In genomic region chr1:16209847-16210407, GRCh38 we compare ENCODE assay signal across 1 cellular context.
TF ChIP-seq lines count a peak whose summit lies in the region.

No MANE protein-coding gene starts in this region.

TF ChIP-seq in HepG2, 621 proteins besides CTCF, POLR2A, EP300 and RAD21:
- TF ChIP-seq ZBTB46 (CRISPR knock-in tag; IDR thresholded peaks at IDR 0.05; ENCODE audit: borderline replicate concordance) (no peak), NFKBIZ (CRISPR knock-in tag; IDR thresholded peaks at IDR 0.05) (no peak), TFAP4 (IDR thresholded peaks at IDR 0.05; ENCODE audit: borderline replicate concordance, low read depth) (peak; percentile 28; the same call in 1 of the 2 replicates), PREB (CRISPR knock-in tag; IDR thresholded peaks at IDR 0.05) (no peak), GLI4 (CRISPR knock-in tag; IDR thresholded peaks at IDR 0.05; ENCODE audit: borderline replicate concordance) (no peak), HIVEP1 (CRISPR knock-in tag; IDR thresholded peaks at IDR 0.05) (peak; percentile 53; the same call in 1 of the 2 replicates), ZNF407 (CRISPR knock-in tag; IDR thresholded peaks at IDR 0.05; ENCODE audit: not compliant biosample characterization) (no peak), USF2 (IDR thresholded peaks at IDR 0.05; ENCODE audit: low read depth, low read length) (no peak), USF2 (CRISPR knock-in tag; IDR thresholded peaks at IDR 0.05; ENCODE audit: borderline replicate concordance) (no peak), ZNF768 (CRISPR knock-in tag; IDR thresholded peaks at IDR 0.05) (peak; percentile 28; the same call in 1 of the 2 replicates), ZNF280B (CRISPR knock-in tag; IDR thresholded peaks at IDR 0.05; ENCODE audit: borderline replicate concordance) (no peak), PATZ1 (CRISPR knock-in tag; IDR thresholded peaks at IDR 0.05) (0 out of 2 replicates have a peak, but pooled peaks have one; percentile 9), NCOA5 (CRISPR knock-in tag; IDR thresholded peaks at IDR 0.05) (no peak), HNRNPL (IDR thresholded peaks at IDR 0.05; ENCODE audit: low read depth, low read length) (peak; percentile 65), CBX5 (CRISPR knock-in tag; IDR thresholded peaks at IDR 0.05; ENCODE audit: borderline replicate concordance) (no peak), ZNF510 (CRISPR knock-in tag; IDR thresholded peaks at IDR 0.05; ENCODE audit: low read depth) (no peak)
